In genomic region chr17:77072670-77073069, GRCh38 we compare ENCODE assay signal across 24 cellular contexts.
"Had no signal": no experiment of that assay in that cellular context is flagged by ENCODE, and none has a peak within 500 bp of the region (broad histone marks: within the 10 kb centered on the region; RNA-seq: fewer than 3 reads in every experiment).

No MANE protein-coding gene starts in this region.

- H3K4me3 Mint-ChIP-seq: activated CD4-positive, alpha-beta memory T cell treated with anti-CD3 and anti-CD28 coated beads, Interleukin-2, amount 10 ng/mL, durations not matched to agents 7 days and 5 days; activated CD4-positive, alpha-beta T cell treated with anti-CD3 and anti-CD28 coated beads, Interleukin-2, amount 10 ng/mL, durations not matched to agents 7 days and 5 days; activated naive CD4-positive, alpha-beta T cell treated with anti-CD3 and anti-CD28 coated beads, Interleukin-2, amount 10 ng/mL, durations not matched to agents 7 days and 5 days; activated naive CD8-positive, alpha-beta T cell treated with anti-CD3 and anti-CD28 coated beads, Interleukin-2, amount 10 ng/mL, durations not matched to agents 7 days and 5 days; activated T-cell treated with anti-CD3 and anti-CD28 coated beads, Interleukin-2, amount 50 U/mL, for 24 hours; activated T-cell treated with anti-CD3 and anti-CD28 coated beads, Interleukin-2, amount 50 U/mL, for 72 hours; central memory CD8-positive, alpha-beta T cell; effector memory CD8-positive, alpha-beta T cell; WTC11 had no signal

- H3K4me1 Mint-ChIP-seq: activated CD4-positive, alpha-beta memory T cell treated with anti-CD3 and anti-CD28 coated beads, Interleukin-2, amount 10 ng/mL, durations not matched to agents 7 days and 5 days; activated CD4-positive, alpha-beta T cell treated with anti-CD3 and anti-CD28 coated beads, Interleukin-2, amount 10 ng/mL, durations not matched to agents 7 days and 5 days; activated naive CD4-positive, alpha-beta T cell treated with anti-CD3 and anti-CD28 coated beads, Interleukin-2, amount 10 ng/mL, durations not matched to agents 7 days and 5 days; activated naive CD8-positive, alpha-beta T cell treated with anti-CD3 and anti-CD28 coated beads, Interleukin-2, amount 10 ng/mL, durations not matched to agents 7 days and 5 days; central memory CD8-positive, alpha-beta T cell had no signal

- H3K9me3 Mint-ChIP-seq: activated CD4-positive, alpha-beta memory T cell treated with anti-CD3 and anti-CD28 coated beads, Interleukin-2, amount 10 ng/mL, durations not matched to agents 7 days and 5 days; activated CD4-positive, alpha-beta T cell treated with anti-CD3 and anti-CD28 coated beads, Interleukin-2, amount 10 ng/mL, durations not matched to agents 7 days and 5 days; activated naive CD4-positive, alpha-beta T cell treated with anti-CD3 and anti-CD28 coated beads, Interleukin-2, amount 10 ng/mL, durations not matched to agents 7 days and 5 days; activated naive CD4-positive, alpha-beta T cell treated with anti-CD3 and anti-CD28 coated beads, Interleukin-2, amount 50 U/mL, for 72 hours; activated naive CD8-positive, alpha-beta T cell treated with anti-CD3 and anti-CD28 coated beads, Interleukin-2, amount 10 ng/mL, durations not matched to agents 7 days and 5 days; activated T-cell treated with anti-CD3 and anti-CD28 coated beads, Interleukin-2, amount 50 U/mL, for 24 hours; activated T-cell treated with anti-CD3 and anti-CD28 coated beads, Interleukin-2, amount 50 U/mL, for 72 hours; central memory CD8-positive, alpha-beta T cell; effector memory CD8-positive, alpha-beta T cell; WTC11 had no signal

- DNase-seq: activated CD4-positive, alpha-beta memory T cell treated with anti-CD3 and anti-CD28 coated beads, Interleukin-2, amount 10 ng/mL, durations not matched to agents 7 days and 5 days; activated CD4-positive, alpha-beta T cell treated with anti-CD3 and anti-CD28 coated beads for 1 hour; activated CD4-positive, alpha-beta T cell treated with anti-CD3 and anti-CD28 coated beads for 4 hours; activated CD4-positive, alpha-beta T cell treated with anti-CD3 and anti-CD28 coated beads, Interleukin-2, amount 10 ng/mL, durations not matched to agents 7 days and 5 days; activated CD4-positive, alpha-beta T cell treated with anti-CD3 and anti-CD28 coated beads, Interleukin-2, amount 50 U/mL, for 4 hours; activated CD8-positive, alpha-beta memory T cell treated with anti-CD3 and anti-CD28 coated beads, Interleukin-2, amount 50 U/mL, for 48 hours; activated gamma-delta T cell; activated naive CD4-positive, alpha-beta T cell; activated naive CD4-positive, alpha-beta T cell treated with anti-CD3 and anti-CD28 coated beads, Interleukin-2, amount 10 ng/mL, durations not matched to agents 7 days and 5 days; activated naive CD8-positive, alpha-beta T cell treated with anti-CD3 and anti-CD28 coated beads, Interleukin-2, amount 10 ng/mL, durations not matched to agents 7 days and 5 days; activated T-cell treated with anti-CD3 and anti-CD28 coated beads for 4 hours; activated T-cell treated with anti-CD3 and anti-CD28 coated beads, Interleukin-2, amount 50 U/mL, for 24 hours; activated T-cell treated with anti-CD3 and anti-CD28 coated beads, Interleukin-2, amount 50 U/mL, for 72 hours; brain microvascular endothelial cell; dermis blood vessel endothelial cell; effector CD4-positive, alpha-beta T cell; effector memory CD8-positive, alpha-beta T cell; esophagus squamous epithelium; foreskin melanocyte; heart right ventricle; T-helper 2 cell had no signal

- H3K36me3 Mint-ChIP-seq: activated naive CD4-positive, alpha-beta T cell treated with anti-CD3 and anti-CD28 coated beads, Interleukin-2, amount 10 ng/mL, durations not matched to agents 7 days and 5 days; activated naive CD4-positive, alpha-beta T cell treated with anti-CD3 and anti-CD28 coated beads, Interleukin-2, amount 50 U/mL, for 72 hours; activated naive CD8-positive, alpha-beta T cell treated with anti-CD3 and anti-CD28 coated beads, Interleukin-2, amount 10 ng/mL, durations not matched to agents 7 days and 5 days; WTC11 had no signal

- H3K27ac Mint-ChIP-seq: activated CD4-positive, alpha-beta memory T cell treated with anti-CD3 and anti-CD28 coated beads, Interleukin-2, amount 10 ng/mL, durations not matched to agents 7 days and 5 days; activated CD4-positive, alpha-beta T cell treated with anti-CD3 and anti-CD28 coated beads, Interleukin-2, amount 10 ng/mL, durations not matched to agents 7 days and 5 days; activated naive CD4-positive, alpha-beta T cell treated with anti-CD3 and anti-CD28 coated beads, Interleukin-2, amount 10 ng/mL, durations not matched to agents 7 days and 5 days; activated naive CD4-positive, alpha-beta T cell treated with anti-CD3 and anti-CD28 coated beads, Interleukin-2, amount 50 U/mL, for 72 hours; activated naive CD8-positive, alpha-beta T cell treated with anti-CD3 and anti-CD28 coated beads, Interleukin-2, amount 10 ng/mL, durations not matched to agents 7 days and 5 days; activated T-cell treated with anti-CD3 and anti-CD28 coated beads, Interleukin-2, amount 50 U/mL, for 24 hours; activated T-cell treated with anti-CD3 and anti-CD28 coated beads, Interleukin-2, amount 50 U/mL, for 72 hours; effector memory CD8-positive, alpha-beta T cell; WTC11 had no signal
